ENCODE assay signal across 32 cellular contexts in genomic region chr16:87553174-87553573, GRCh38. TPM values are rescaled to one million over a fixed set of nuclear protein-coding genes. Genes with fewer than 3 reads are reported as not detected.
"Had no signal": no experiment of that assay in that cellular context is flagged by ENCODE, and none has a peak within 500 bp of the region (broad histone marks: within the 10 kb centered on the region; RNA-seq: fewer than 3 reads in every experiment).

No MANE protein-coding gene starts in this region.

- H3K27me3 ChIP-seq: brain microvascular endothelial cell, MG63, SJSA1 had no signal

- H3K4me3 Mint-ChIP-seq: activated B cell treated with CpG ODN at 0.5 μM for 24 hours; activated CD4-positive, alpha-beta memory T cell treated with anti-CD3 and anti-CD28 coated beads for 36 hours; activated naive CD4-positive, alpha-beta T cell treated with anti-CD3 and anti-CD28 coated beads, Interleukin-2, amount 10 ng/mL, durations not matched to agents 7 days and 5 days; activated naive CD8-positive, alpha-beta T cell; activated naive CD8-positive, alpha-beta T cell treated with anti-CD3 and anti-CD28 coated beads, Interleukin-2, amount 50 U/mL, for 24 hours; activated T-cell treated with anti-CD3 and anti-CD28 coated beads, Interleukin-2, amount 50 U/mL, for 4 hours; activated T-helper 1 cell treated with anti-CD3 and anti-CD28 coated beads, Interleukin-12 subunit alpha, Interleukin-12 subunit beta, Interleukin-2, Interleukin-4 antibody, amounts not matched to agents 30 ng/mL and 10 ng/mL and 1 ng/mL, durations not matched to agents 14 hours and 24 hours and 36 hours; central memory CD8-positive, alpha-beta T cell; T-helper 1 cell treated with Interleukin-12 subunit alpha and Interleukin-12 subunit beta and Interleukin-4 antibody, amounts not matched to agents 30 μg/mL and 1 μg/mL, for 36 hours; T-helper 2 cell treated with Interferon-gamma antibody and Interleukin-4, amounts not matched to agents 5 μg/mL and 100 μg/mL, for 36 hours had no signal

- H3K36me3 ChIP-seq: brain microvascular endothelial cell, MG63, SJSA1 had no signal

- H3K9me3 ChIP-seq: MG63, SJSA1, SK-N-SH had no signal

- H3K27ac ChIP-seq: brain microvascular endothelial cell, SJSA1 had no signal

- H3K27ac Mint-ChIP-seq: activated B cell treated with CpG ODN at 0.5 μM for 24 hours; activated CD4-positive, alpha-beta memory T cell treated with anti-CD3 and anti-CD28 coated beads for 36 hours; activated naive CD4-positive, alpha-beta T cell treated with anti-CD3 and anti-CD28 coated beads, Interleukin-2, amount 10 ng/mL, durations not matched to agents 7 days and 5 days; activated naive CD8-positive, alpha-beta T cell; activated naive CD8-positive, alpha-beta T cell treated with anti-CD3 and anti-CD28 coated beads, Interleukin-2, amount 50 U/mL, for 24 hours; activated T-helper 1 cell treated with anti-CD3 and anti-CD28 coated beads, Interleukin-12 subunit alpha, Interleukin-12 subunit beta, Interleukin-2, Interleukin-4 antibody, amounts not matched to agents 30 ng/mL and 10 ng/mL and 1 ng/mL, durations not matched to agents 14 hours and 24 hours and 36 hours; T-helper 1 cell treated with Interleukin-12 subunit alpha and Interleukin-12 subunit beta and Interleukin-4 antibody, amounts not matched to agents 30 μg/mL and 1 μg/mL, for 36 hours; T-helper 2 cell treated with Interferon-gamma antibody and Interleukin-4, amounts not matched to agents 5 μg/mL and 100 μg/mL, for 36 hours had no signal

- H3K4me3 ChIP-seq: MG63, SJSA1 had no signal

- DNase-seq: activated B cell treated with CpG ODN at 0.5 μM for 24 hours; activated CD4-positive, alpha-beta memory T cell treated with anti-CD3 and anti-CD28 coated beads for 36 hours; activated CD4-positive, alpha-beta T cell treated with anti-CD3 and anti-CD28 coated beads for 4 hours; activated CD4-positive, alpha-beta T cell treated with anti-CD3 and anti-CD28 coated beads, Interleukin-2, amount 50 U/mL, for 1 hour; activated CD4-positive, CD25-positive, alpha-beta regulatory T cell treated with anti-CD3 and anti-CD28 coated beads, Interleukin-2, amount 50 U/mL, for 72 hours; activated CD8-positive, alpha-beta memory T cell treated with anti-CD3 and anti-CD28 coated beads, Interleukin-2, amount 50 U/mL, for 4 hours; activated gamma-delta T cell treated with Interleukin-2 at 50 U/mL for 16 hours; activated naive CD4-positive, alpha-beta T cell treated with anti-CD3 and anti-CD28 coated beads, Interleukin-2, amount 10 ng/mL, durations not matched to agents 7 days and 5 days; activated naive CD8-positive, alpha-beta T cell treated with anti-CD3 and anti-CD28 coated beads, Interleukin-2, amount 50 U/mL, for 24 hours; activated T-cell treated with anti-CD3 and anti-CD28 coated beads for 4 hours; activated T-cell treated with anti-CD3 and anti-CD28 coated beads, Interleukin-2, amount 50 U/mL, for 4 hours; brain microvascular endothelial cell; Karpas-422; KBM-7; MG63; NCI-H1048; NCI-H1105 treated with DMSO at 0.1 percent for 48 hours; NCI-H1436; NCI-H1694 treated with DMSO at 0.1 percent for 48 hours; NCI-H2029; NCI-H345; NCI-H524 treated with DMSO at 0.1 percent for 48 hours; RPMI8226; SHP77 treated with DMSO at 0.1 percent for 48 hours; SK-N-SH had no signal

- H3K36me3 Mint-ChIP-seq: activated CD4-positive, alpha-beta memory T cell treated with anti-CD3 and anti-CD28 coated beads for 36 hours; activated naive CD4-positive, alpha-beta T cell treated with anti-CD3 and anti-CD28 coated beads, Interleukin-2, amount 10 ng/mL, durations not matched to agents 7 days and 5 days; activated naive CD8-positive, alpha-beta T cell had no signal

- ATAC-seq: activated naive CD8-positive, alpha-beta T cell treated with anti-CD3 and anti-CD28 coated beads, Interleukin-2, amount 50 U/mL, for 24 hours; activated T-cell treated with anti-CD3 and anti-CD28 coated beads, Interleukin-2, amount 50 U/mL, for 4 hours; Panc1 had no signal

- H3K9me3 Mint-ChIP-seq: activated B cell treated with CpG ODN at 0.5 μM for 24 hours; activated CD4-positive, alpha-beta memory T cell treated with anti-CD3 and anti-CD28 coated beads for 36 hours; activated naive CD4-positive, alpha-beta T cell treated with anti-CD3 and anti-CD28 coated beads, Interleukin-2, amount 10 ng/mL, durations not matched to agents 7 days and 5 days; activated naive CD8-positive, alpha-beta T cell treated with anti-CD3 and anti-CD28 coated beads, Interleukin-2, amount 50 U/mL, for 24 hours; activated T-cell treated with anti-CD3 and anti-CD28 coated beads, Interleukin-2, amount 50 U/mL, for 4 hours; activated T-helper 1 cell treated with anti-CD3 and anti-CD28 coated beads, Interleukin-12 subunit alpha, Interleukin-12 subunit beta, Interleukin-2, Interleukin-4 antibody, amounts not matched to agents 30 ng/mL and 10 ng/mL and 1 ng/mL, durations not matched to agents 14 hours and 24 hours and 36 hours; central memory CD8-positive, alpha-beta T cell; T-helper 1 cell treated with Interleukin-12 subunit alpha and Interleukin-12 subunit beta and Interleukin-4 antibody, amounts not matched to agents 30 μg/mL and 1 μg/mL, for 36 hours; T-helper 2 cell treated with Interferon-gamma antibody and Interleukin-4, amounts not matched to agents 5 μg/mL and 100 μg/mL, for 36 hours had no signal

- H3K4me1 Mint-ChIP-seq: activated B cell treated with CpG ODN at 0.5 μM for 24 hours; activated naive CD4-positive, alpha-beta T cell treated with anti-CD3 and anti-CD28 coated beads, Interleukin-2, amount 10 ng/mL, durations not matched to agents 7 days and 5 days; activated naive CD8-positive, alpha-beta T cell treated with anti-CD3 and anti-CD28 coated beads, Interleukin-2, amount 50 U/mL, for 24 hours; central memory CD8-positive, alpha-beta T cell had no signal

RNA-seq across cellular contexts. Expression of gene JPH3, which starts 49.1 kb away (rescaled TPM):
- total RNA-seq: activated B cell treated with CpG ODN at 0.5 μM for 24 hours; activated T-cell treated with anti-CD3 and anti-CD28 coated beads, Interleukin-2, amount 50 U/mL, for 4 hours; activated T-helper 1 cell treated with anti-CD3 and anti-CD28 coated beads, Interleukin-12 subunit alpha, Interleukin-12 subunit beta, Interleukin-2, Interleukin-4 antibody, amounts not matched to agents 30 ng/mL and 10 ng/mL and 1 ng/mL, durations not matched to agents 14 hours and 24 hours and 36 hours had no signal
